ENCODE assay signal across 1 cellular context in the genomic region with DNA sequence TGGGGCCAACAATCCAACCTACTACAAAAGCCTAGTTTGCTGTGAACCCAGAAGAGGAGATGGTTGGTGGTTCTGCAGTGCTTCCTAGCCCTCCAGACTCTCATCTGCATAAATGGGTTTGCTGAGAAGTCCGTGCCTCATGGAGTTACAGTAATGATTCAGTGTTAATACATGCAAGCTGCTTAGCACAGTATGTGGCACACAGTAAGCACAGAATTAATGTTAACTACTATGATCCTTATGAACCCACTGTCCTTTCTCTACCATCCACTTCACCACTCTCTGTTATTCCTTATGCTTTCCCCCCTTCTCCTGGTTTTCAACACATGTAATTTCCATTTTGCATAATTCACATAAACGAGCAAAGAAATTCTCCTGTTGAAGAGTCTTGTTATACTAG.
TF ChIP-seq lines count a peak whose summit lies in the region.

No MANE protein-coding gene starts in this region.

TF ChIP-seq in K562, 482 proteins besides CTCF, POLR2A, EP300 and RAD21:
- TF ChIP-seq, protein P1, sequence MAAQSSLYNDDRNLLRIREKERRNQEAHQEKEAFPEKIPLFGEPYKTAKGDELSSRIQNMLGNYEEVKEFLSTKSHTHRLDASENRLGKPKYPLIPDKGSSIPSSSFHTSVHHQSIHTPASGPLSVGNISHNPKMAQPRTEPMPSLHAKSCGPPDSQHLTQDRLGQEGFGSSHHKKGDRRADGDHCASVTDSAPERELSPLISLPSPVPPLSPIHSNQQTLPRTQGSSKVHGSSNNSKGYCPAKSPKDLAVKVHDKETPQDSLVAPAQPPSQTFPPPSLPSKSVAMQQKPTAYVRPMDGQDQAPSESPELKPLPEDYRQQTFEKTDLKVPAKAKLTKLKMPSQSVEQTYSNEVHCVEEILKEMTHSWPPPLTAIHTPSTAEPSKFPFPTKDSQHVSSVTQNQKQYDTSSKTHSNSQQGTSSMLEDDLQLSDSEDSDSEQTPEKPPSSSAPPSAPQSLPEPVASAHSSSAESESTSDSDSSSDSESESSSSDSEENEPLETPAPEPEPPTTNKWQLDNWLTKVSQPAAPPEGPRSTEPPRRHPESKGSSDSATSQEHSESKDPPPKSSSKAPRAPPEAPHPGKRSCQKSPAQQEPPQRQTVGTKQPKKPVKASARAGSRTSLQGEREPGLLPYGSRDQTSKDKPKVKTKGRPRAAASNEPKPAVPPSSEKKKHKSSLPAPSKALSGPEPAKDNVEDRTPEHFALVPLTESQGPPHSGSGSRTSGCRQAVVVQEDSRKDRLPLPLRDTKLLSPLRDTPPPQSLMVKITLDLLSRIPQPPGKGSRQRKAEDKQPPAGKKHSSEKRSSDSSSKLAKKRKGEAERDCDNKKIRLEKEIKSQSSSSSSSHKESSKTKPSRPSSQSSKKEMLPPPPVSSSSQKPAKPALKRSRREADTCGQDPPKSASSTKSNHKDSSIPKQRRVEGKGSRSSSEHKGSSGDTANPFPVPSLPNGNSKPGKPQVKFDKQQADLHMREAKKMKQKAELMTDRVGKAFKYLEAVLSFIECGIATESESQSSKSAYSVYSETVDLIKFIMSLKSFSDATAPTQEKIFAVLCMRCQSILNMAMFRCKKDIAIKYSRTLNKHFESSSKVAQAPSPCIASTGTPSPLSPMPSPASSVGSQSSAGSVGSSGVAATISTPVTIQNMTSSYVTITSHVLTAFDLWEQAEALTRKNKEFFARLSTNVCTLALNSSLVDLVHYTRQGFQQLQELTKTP (IDR thresholded peaks at IDR 0.05; ENCODE audit: low read depth in 1 of 2, partially characterized antibody in 2 of 2) = no peak
- TF ChIP-seq L3MBTL2 (IDR thresholded peaks at IDR 0.05) (no peak), CTBP1 (IDR thresholded peaks at IDR 0.05; ENCODE audit: borderline replicate concordance) (no peak), RHOXF2B (CRISPR knock-in tag; conservative IDR thresholded peaks at IDR 0.05) (no peak), ZNF253 (CRISPR knock-in tag; conservative IDR thresholded peaks at IDR 0.05) (no peak), PPARD (CRISPR knock-in tag; IDR thresholded peaks at IDR 0.05) (no peak), SIX5 (IDR thresholded peaks at IDR 0.05; ENCODE audit: borderline replicate concordance in 1 of 2, insufficient read depth in 1 of 2, low read depth in 1 of 2, low read length in 2 of 2) (no peak), ZZZ3 (IDR thresholded peaks at IDR 0.05) (no peak), GABPA (tag; conservative IDR thresholded peaks at IDR 0.05; ENCODE audit: low read depth) (no peak)
- TF ChIP-seq, protein P2, sequence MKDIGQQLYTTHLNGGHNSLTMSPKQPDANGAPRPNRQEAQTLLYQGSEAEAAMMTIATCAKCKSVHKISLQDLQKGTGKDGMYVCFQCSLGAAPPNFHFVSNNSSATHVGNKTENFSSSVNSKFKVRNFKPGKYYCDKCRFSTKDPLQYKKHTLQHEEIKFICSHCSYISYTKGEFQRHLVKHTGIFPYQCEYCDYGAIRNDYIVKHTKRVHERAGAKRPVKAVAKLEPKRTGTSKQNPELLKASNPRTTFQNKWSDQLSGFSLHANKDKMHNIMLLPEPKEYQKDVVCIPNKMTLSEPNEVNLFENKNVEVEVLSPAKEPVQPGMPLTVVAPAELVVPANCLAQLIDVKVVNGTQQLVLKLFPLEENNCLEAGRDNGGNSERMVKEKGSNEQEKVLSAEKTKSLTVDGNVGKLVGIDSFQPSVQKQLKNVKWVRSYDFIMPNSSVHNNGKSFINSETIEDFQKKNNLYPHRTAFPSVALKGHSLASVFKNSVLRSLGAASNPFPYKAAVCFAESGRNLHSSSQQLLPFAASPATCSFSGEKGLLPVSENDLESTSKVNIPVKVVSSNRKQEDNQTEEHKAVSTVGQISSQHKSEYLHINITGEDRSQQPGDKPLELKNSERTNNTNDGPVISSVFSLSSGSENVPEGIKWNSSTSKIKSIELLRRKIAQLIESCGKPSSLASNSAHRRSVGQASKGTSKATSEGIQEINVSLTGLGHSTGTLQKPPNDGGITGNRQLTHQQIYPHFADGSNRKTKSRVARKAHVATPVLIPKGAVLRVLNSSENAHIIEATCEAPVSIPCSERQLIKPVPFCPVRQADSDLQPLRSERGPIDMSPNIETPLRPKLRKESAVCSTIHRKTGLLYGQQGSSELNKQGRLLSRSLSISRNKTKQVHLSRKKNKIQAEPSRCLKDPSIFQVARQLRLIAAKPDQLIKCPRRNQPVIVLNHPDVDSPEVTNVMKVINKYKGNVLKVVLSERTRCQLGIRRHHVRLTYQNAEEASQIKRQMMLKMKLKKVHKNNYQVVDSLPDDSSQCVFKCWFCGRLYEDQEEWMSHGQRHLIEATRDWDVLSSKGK (CRISPR knock-in tag; IDR thresholded peaks at IDR 0.05) = no peak
- TF ChIP-seq, protein P3, sequence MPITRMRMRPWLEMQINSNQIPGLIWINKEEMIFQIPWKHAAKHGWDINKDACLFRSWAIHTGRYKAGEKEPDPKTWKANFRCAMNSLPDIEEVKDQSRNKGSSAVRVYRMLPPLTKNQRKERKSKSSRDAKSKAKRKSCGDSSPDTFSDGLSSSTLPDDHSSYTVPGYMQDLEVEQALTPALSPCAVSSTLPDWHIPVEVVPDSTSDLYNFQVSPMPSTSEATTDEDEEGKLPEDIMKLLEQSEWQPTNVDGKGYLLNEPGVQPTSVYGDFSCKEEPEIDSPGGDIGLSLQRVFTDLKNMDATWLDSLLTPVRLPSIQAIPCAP (CRISPR knock-in tag; IDR thresholded peaks at IDR 0.05; ENCODE audit: borderline replicate concordance) = no peak
- TF ChIP-seq, protein P4, sequence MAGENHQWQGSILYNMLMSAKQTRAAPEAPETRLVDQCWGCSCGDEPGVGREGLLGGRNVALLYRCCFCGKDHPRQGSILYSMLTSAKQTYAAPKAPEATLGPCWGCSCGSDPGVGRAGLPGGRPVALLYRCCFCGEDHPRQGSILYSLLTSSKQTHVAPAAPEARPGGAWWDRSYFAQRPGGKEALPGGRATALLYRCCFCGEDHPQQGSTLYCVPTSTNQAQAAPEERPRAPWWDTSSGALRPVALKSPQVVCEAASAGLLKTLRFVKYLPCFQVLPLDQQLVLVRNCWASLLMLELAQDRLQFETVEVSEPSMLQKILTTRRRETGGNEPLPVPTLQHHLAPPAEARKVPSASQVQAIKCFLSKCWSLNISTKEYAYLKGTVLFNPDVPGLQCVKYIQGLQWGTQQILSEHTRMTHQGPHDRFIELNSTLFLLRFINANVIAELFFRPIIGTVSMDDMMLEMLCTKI (IDR thresholded peaks at IDR 0.05; ENCODE audit: partially characterized antibody) = no peak
- TF ChIP-seq, protein P5, sequence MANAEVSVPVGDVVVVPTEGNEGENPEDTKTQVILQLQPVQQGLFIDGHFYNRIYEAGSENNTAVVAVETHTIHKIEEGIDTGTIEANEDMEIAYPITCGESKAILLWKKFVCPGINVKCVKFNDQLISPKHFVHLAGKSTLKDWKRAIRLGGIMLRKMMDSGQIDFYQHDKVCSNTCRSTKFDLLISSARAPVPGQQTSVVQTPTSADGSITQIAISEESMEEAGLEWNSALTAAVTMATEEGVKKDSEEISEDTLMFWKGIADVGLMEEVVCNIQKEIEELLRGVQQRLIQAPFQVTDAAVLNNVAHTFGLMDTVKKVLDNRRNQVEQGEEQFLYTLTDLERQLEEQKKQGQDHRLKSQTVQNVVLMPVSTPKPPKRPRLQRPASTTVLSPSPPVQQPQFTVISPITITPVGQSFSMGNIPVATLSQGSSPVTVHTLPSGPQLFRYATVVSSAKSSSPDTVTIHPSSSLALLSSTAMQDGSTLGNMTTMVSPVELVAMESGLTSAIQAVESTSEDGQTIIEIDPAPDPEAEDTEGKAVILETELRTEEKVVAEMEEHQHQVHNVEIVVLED (CRISPR knock-in tag; IDR thresholded peaks at IDR 0.05) = no peak
- TF ChIP-seq, protein P6, sequence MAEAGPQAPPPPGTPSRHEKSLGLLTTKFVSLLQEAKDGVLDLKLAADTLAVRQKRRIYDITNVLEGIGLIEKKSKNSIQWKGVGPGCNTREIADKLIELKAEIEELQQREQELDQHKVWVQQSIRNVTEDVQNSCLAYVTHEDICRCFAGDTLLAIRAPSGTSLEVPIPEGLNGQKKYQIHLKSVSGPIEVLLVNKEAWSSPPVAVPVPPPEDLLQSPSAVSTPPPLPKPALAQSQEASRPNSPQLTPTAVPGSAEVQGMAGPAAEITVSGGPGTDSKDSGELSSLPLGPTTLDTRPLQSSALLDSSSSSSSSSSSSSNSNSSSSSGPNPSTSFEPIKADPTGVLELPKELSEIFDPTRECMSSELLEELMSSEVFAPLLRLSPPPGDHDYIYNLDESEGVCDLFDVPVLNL (CRISPR knock-in tag; IDR thresholded peaks at IDR 0.05; ENCODE audit: low read depth) = no peak
